ENCODE assay signal across 8 cellular contexts in genomic region chr16:81204794-81205680, GRCh38. TPM values are rescaled to one million over a fixed set of nuclear protein-coding genes. Genes with fewer than 3 reads are reported as not detected.
DNase-seq lines count a peak whose midpoint lies in the region; ATAC-seq, FAIRE-seq and TF ChIP-seq lines count a peak whose summit lies in the region.

No MANE protein-coding gene starts in this region.

- FAIRE-seq in A204.1 (lab: Jason Lieb, UNC) = peak; percentile 92

- H3K4me3 Mint-ChIP-seq in activated T-cell treated with anti-CD3 and anti-CD28 coated beads, Interleukin-2, amount 50 U/mL, for 24 hours = no peak overlapping the region
- no peak overlapping the region for H3K4me3 Mint-ChIP-seq in progenitor cell of endocrine pancreas (ENCODE audit: low read depth)

- ATAC-seq in GM19455 (IDR thresholded peaks at IDR 0.05; ENCODE audit: unreplicated experiment) = no peak

- H3K4me1 Mint-ChIP-seq in activated T-cell treated with anti-CD3 and anti-CD28 coated beads, Interleukin-2, amount 50 U/mL, for 24 hours (ENCODE audit: low read depth) = no peaks in the 10 kb centered on the region
- no peaks in the 10 kb centered on the region for H3K4me1 Mint-ChIP-seq in progenitor cell of endocrine pancreas (ENCODE audit: low read depth)

- no peaks in the 10 kb centered on the region for H3K36me3 Mint-ChIP-seq in activated T-cell treated with anti-CD3 and anti-CD28 coated beads, Interleukin-2, amount 50 U/mL, for 24 hours (ENCODE audit: low read depth)
- no peaks in the 10 kb centered on the region for H3K36me3 Mint-ChIP-seq in progenitor cell of endocrine pancreas (ENCODE audit: insufficient read depth)

- DNase-seq in GM10248 (ENCODE audit: extremely low spot score) = peak; percentile 73
- peak; percentile 53 for DNase-seq in NCI-H2107 treated with DMSO at 0.1 percent for 48 hours (lab: John Stamatoyannopoulos, UW; ENCODE audit: unreplicated experiment)
- DNase-seq in activated T-cell treated with anti-CD3 and anti-CD28 coated beads, Interleukin-2, amount 50 U/mL, for 24 hours = peak; percentile 32
- peak; percentile 78 for DNase-seq in globus pallidus (ENCODE audit: low spot score)
- DNase-seq in progenitor cell of endocrine pancreas (ENCODE audit: low spot score, unreplicated experiment) = no peak
- no peak for DNase-seq in NCI-H187 (lab: John Stamatoyannopoulos, UW)

- CTCF ChIA-PET in GM10248 (lab: Yijun Ruan, JAX) = interaction anchor here (0.9 to 2.5 kb wide), 27 partner anchors 10 to 669 kb away, joined by 3 to 10 read pairs (median 4); partner anchors contain the start of gene GAN

- TF ChIP-seq CTCF in GM10248 (IDR thresholded peaks at IDR 0.05; ENCODE audit: control extremely low read depth, extremely low read depth, low read depth, missing control alignments) (peak; percentile 43), progenitor cell of endocrine pancreas (IDR thresholded peaks at IDR 0.05; ENCODE audit: unreplicated experiment) (peak; percentile 75)

- POLR2A ChIA-PET in GM10248 (lab: Yijun Ruan, JAX) = interaction anchor here (0.7 kb wide), 1 partner anchor 354 kb away, joined by 3 read pairs; no protein-coding TSS in a partner anchor

- no peak overlapping the region for H3K27ac Mint-ChIP-seq in activated T-cell treated with anti-CD3 and anti-CD28 coated beads, Interleukin-2, amount 50 U/mL, for 24 hours
- H3K27ac Mint-ChIP-seq in progenitor cell of endocrine pancreas = no peak overlapping the region

- H3K27me3 Mint-ChIP-seq in activated T-cell treated with anti-CD3 and anti-CD28 coated beads, Interleukin-2, amount 50 U/mL, for 24 hours = peaks cover 20% of the 10 kb centered on the region
- peaks cover 25% of the 10 kb centered on the region for H3K27me3 Mint-ChIP-seq in progenitor cell of endocrine pancreas

- H3K9me3 Mint-ChIP-seq in activated T-cell treated with anti-CD3 and anti-CD28 coated beads, Interleukin-2, amount 50 U/mL, for 24 hours = no peaks in the 10 kb centered on the region
- no peaks in the 10 kb centered on the region for H3K9me3 Mint-ChIP-seq in progenitor cell of endocrine pancreas (ENCODE audit: low read depth)

RNA-seq across cellular contexts. Expression of gene BCO1, which starts 33.5 kb away (rescaled TPM):
- 2.2 and 3.3 TPM in 2 replicates for total RNA-seq in progenitor cell of endocrine pancreas

Comparison
In these comparisons a context has a peak if more than half of its experiments do, and no peak if none do; other contexts are left out.
1. DNase-seq: peak in GM10248 (single experiment), NCI-H2107 treated with DMSO at 0.1 percent for 48 hours (single experiment), activated T-cell treated with anti-CD3 and anti-CD28 coated beads, Interleukin-2, amount 50 U/mL, for 24 hours (single experiment) and globus pallidus (single experiment); none in progenitor cell of endocrine pancreas (single experiment) and NCI-H187 (0 of 2).